Comparison of ENCODE assay signal across 1 cellular context in the genomic region with DNA sequence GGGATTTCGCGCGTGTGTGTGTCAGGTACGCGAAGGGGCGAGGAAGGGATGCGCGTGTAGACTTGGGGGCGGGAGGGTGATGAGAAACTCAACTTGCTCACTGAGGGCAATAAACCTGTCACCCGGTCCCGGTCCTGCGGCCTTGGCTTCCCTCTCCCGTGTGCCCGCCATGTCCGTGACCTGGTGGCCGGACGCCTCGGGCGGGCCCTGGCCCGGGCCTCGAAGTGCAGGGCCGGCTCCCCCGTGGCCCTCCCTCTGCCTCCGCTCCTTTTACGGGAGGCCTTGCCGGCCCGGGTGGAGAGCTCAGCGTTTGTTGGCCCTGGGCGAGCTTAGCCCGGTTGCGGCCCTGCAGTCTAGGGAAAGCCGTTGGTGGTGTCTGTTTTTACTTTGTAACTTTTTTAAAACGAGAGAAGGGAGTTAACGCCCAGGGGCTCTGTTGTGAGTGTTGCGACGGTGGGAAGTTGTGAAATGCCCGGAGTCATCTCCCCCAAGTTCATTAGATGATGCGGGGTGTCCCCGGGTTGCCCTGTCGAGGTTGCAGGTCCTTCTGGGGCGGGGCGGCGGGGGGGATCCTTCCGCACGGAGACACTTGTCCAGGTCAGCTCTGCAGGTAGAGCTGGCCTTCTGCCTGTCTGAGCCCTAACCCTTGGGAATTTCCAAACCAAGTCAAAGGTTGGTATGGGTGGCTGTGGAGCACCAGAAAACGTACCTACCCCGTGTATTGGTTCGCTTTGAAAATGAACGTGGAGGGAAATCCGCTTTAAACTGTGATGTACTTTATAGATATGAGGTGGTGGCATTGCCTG.
TF ChIP-seq lines count a peak whose summit lies in the region.

No MANE protein-coding gene starts in this region.

TF ChIP-seq in GM12878, 131 proteins besides CTCF, POLR2A, EP300 and RAD21 (continued from another document):
- TF ChIP-seq CUX1 (IDR thresholded peaks at IDR 0.05; ENCODE audit: insufficient replicate concordance, low read depth, low read length) (no peak), CREB1 (IDR thresholded peaks at IDR 0.05; ENCODE audit: low read depth) (0 out of 2 replicates have a peak, but pooled peaks have one; percentile 13), TBL1XR1 (IDR thresholded peaks at IDR 0.05; ENCODE audit: low read depth, low read length) (no peak), IRF4 (IDR thresholded peaks at IDR 0.05; ENCODE audit: low read depth, low read length) (no peak), NFXL1 (IDR thresholded peaks at IDR 0.05; ENCODE audit: borderline replicate concordance) (0 out of 2 replicates have a peak, but pooled peaks have one; percentile 27), REST (IDR thresholded peaks at IDR 0.05; ENCODE audit: low read depth, low read length) (no peak), ATF7 (IDR thresholded peaks at IDR 0.05; ENCODE audit: low read depth) (no peak)
TF ChIP-seq in GM12878: peak in this region for 3.
